ENCODE assay signal across 1 cellular context in genomic region chr6:28943557-28944411, GRCh38.
TF ChIP-seq lines count a peak whose summit lies in the region.

No MANE protein-coding gene starts in this region.

TF ChIP-seq in HepG2, 621 proteins besides CTCF, POLR2A, EP300 and RAD21 (continued from another document and continues in another):
- TF ChIP-seq, protein P1, sequence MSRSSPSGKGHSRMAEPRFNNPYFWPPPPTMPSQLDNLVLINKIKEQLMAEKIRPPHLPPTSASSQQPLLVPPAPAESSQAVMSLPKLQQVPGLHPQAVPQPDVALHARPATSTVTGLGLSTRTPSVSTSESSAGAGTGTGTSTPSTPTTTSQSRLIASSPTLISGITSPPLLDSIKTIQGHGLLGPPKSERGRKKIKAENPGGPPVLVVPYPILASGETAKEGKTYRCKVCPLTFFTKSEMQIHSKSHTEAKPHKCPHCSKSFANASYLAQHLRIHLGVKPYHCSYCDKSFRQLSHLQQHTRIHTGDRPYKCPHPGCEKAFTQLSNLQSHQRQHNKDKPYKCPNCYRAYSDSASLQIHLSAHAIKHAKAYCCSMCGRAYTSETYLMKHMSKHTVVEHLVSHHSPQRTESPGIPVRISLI (CRISPR knock-in tag; IDR thresholded peaks at IDR 0.05; ENCODE audit: borderline replicate concordance) = peak; percentile 96
- no peak for TF ChIP-seq ZNF446 (CRISPR knock-in tag; IDR thresholded peaks at IDR 0.05)
- TF ChIP-seq E2F1 (CRISPR knock-in tag; IDR thresholded peaks at IDR 0.05) = no peak
- TF ChIP-seq NFKB2 (CRISPR knock-in tag; IDR thresholded peaks at IDR 0.05; ENCODE audit: borderline replicate concordance) = peak; percentile 70; the same call in 1 of the 2 replicates
- no peak for TF ChIP-seq ISX (CRISPR knock-in tag; conservative IDR thresholded peaks at IDR 0.05)
- TF ChIP-seq HOXD1 (CRISPR knock-in tag; IDR thresholded peaks at IDR 0.05) = 0 out of 2 replicates have a peak, but pooled peaks have one; percentile 43
- TF ChIP-seq TCF12 (IDR thresholded peaks at IDR 0.05) = no peak
- 0 out of 2 replicates have a peak, but pooled peaks have one; percentile 20 for TF ChIP-seq TCF12 (CRISPR knock-in tag; IDR thresholded peaks at IDR 0.05)
- no peak; the same call in 1 of the 2 replicates for TF ChIP-seq GFI1 (CRISPR knock-in tag; IDR thresholded peaks at IDR 0.05; ENCODE audit: borderline replicate concordance)
- no peak for TF ChIP-seq BHLHE40 (IDR thresholded peaks at IDR 0.05; ENCODE audit: low read length)
- TF ChIP-seq ZNF816 (CRISPR knock-in tag; IDR thresholded peaks at IDR 0.05; ENCODE audit: borderline replicate concordance) = no peak
- no peak for TF ChIP-seq ZNF572 (CRISPR knock-in tag; IDR thresholded peaks at IDR 0.05)
- no peak; the same call in 1 of the 2 replicates for TF ChIP-seq ARID3A (IDR thresholded peaks at IDR 0.05; ENCODE audit: low read depth, low read length)
- TF ChIP-seq SP2 (CRISPR knock-in tag; IDR thresholded peaks at IDR 0.05) = peak; percentile 6; the same call in 1 of the 2 replicates
- no peak for TF ChIP-seq ZFP90 (CRISPR knock-in tag; IDR thresholded peaks at IDR 0.05; ENCODE audit: borderline replicate concordance)
- TF ChIP-seq ZNF282 (IDR thresholded peaks at IDR 0.05; ENCODE audit: partially characterized antibody) = no peak
- peak; percentile 53; the same call in 1 of the 2 replicates for TF ChIP-seq NFIC (IDR thresholded peaks at IDR 0.05; ENCODE audit: low read length)
- peak; percentile 18; the same call in 1 of the 2 replicates for TF ChIP-seq KDM3A (CRISPR knock-in tag; IDR thresholded peaks at IDR 0.05; ENCODE audit: low read depth)
- TF ChIP-seq REPIN1 (CRISPR knock-in tag; IDR thresholded peaks at IDR 0.05; ENCODE audit: borderline replicate concordance, low read depth) = peak; percentile 86; the same call in 1 of the 2 replicates
- TF ChIP-seq ZNF619 (CRISPR knock-in tag; IDR thresholded peaks at IDR 0.05) = peak; percentile 7; the same call in 1 of the 2 replicates
- peak; percentile 55; the same call in 1 of the 2 replicates for TF ChIP-seq FOXA3 (CRISPR knock-in tag; IDR thresholded peaks at IDR 0.05)
- TF ChIP-seq GATAD1 (CRISPR knock-in tag; IDR thresholded peaks at IDR 0.05) = peak; percentile 51; the same call in 1 of the 2 replicates
- TF ChIP-seq ZSCAN21 (CRISPR knock-in tag; IDR thresholded peaks at IDR 0.05; ENCODE audit: borderline replicate concordance) = peak; percentile 40; the same call in 1 of the 2 replicates
- no peak for TF ChIP-seq ATF7 (IDR thresholded peaks at IDR 0.05)
- TF ChIP-seq ATF7 (CRISPR knock-in tag; IDR thresholded peaks at IDR 0.05) = 0 out of 2 replicates have a peak, but pooled peaks have one; percentile 23
- no peak for TF ChIP-seq SP140L (CRISPR knock-in tag; IDR thresholded peaks at IDR 0.05; ENCODE audit: borderline replicate concordance)
- peak; percentile 21; the same call in 1 of the 2 replicates for TF ChIP-seq ZNF335 (CRISPR knock-in tag; IDR thresholded peaks at IDR 0.05)
- TF ChIP-seq HMG20A (CRISPR knock-in tag; IDR thresholded peaks at IDR 0.05; ENCODE audit: borderline replicate concordance) = no peak
- no peak for TF ChIP-seq MAFF (IDR thresholded peaks at IDR 0.05; ENCODE audit: low read depth, low read length)
- TF ChIP-seq GMEB2 (CRISPR knock-in tag; IDR thresholded peaks at IDR 0.05; ENCODE audit: low read depth) = no peak
- TF ChIP-seq, protein P2, sequence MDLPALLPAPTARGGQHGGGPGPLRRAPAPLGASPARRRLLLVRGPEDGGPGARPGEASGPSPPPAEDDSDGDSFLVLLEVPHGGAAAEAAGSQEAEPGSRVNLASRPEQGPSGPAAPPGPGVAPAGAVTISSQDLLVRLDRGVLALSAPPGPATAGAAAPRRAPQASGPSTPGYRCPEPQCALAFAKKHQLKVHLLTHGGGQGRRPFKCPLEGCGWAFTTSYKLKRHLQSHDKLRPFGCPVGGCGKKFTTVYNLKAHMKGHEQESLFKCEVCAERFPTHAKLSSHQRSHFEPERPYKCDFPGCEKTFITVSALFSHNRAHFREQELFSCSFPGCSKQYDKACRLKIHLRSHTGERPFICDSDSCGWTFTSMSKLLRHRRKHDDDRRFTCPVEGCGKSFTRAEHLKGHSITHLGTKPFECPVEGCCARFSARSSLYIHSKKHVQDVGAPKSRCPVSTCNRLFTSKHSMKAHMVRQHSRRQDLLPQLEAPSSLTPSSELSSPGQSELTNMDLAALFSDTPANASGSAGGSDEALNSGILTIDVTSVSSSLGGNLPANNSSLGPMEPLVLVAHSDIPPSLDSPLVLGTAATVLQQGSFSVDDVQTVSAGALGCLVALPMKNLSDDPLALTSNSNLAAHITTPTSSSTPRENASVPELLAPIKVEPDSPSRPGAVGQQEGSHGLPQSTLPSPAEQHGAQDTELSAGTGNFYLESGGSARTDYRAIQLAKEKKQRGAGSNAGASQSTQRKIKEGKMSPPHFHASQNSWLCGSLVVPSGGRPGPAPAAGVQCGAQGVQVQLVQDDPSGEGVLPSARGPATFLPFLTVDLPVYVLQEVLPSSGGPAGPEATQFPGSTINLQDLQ (CRISPR knock-in tag; IDR thresholded peaks at IDR 0.05) = peak; percentile 74; the same call in 1 of the 2 replicates
- peak; percentile 66; the same call in 1 of the 2 replicates for TF ChIP-seq SNAPC2 (CRISPR knock-in tag; IDR thresholded peaks at IDR 0.05)
- no peak for TF ChIP-seq ARID2 (CRISPR knock-in tag; IDR thresholded peaks at IDR 0.05; ENCODE audit: borderline replicate concordance)
- TF ChIP-seq ZC3H4 (CRISPR knock-in tag; IDR thresholded peaks at IDR 0.05; ENCODE audit: borderline replicate concordance) = no peak
- TF ChIP-seq, protein P3, sequence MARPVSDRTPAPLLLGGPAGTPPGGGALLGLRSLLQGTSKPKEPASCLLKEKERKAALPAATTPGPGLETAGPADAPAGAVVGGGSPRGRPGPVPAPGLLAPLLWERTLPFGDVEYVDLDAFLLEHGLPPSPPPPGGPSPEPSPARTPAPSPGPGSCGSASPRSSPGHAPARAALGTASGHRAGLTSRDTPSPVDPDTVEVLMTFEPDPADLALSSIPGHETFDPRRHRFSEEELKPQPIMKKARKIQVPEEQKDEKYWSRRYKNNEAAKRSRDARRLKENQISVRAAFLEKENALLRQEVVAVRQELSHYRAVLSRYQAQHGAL (CRISPR knock-in tag; IDR thresholded peaks at IDR 0.05; ENCODE audit: not compliant biosample characterization) = peak; percentile 20
- TF ChIP-seq ZKSCAN1 (IDR thresholded peaks at IDR 0.05; ENCODE audit: low read length) = peak; percentile 72
- no peak for TF ChIP-seq ZBTB3 (CRISPR knock-in tag; IDR thresholded peaks at IDR 0.05; ENCODE audit: borderline replicate concordance, low read depth)
- 0 out of 2 replicates have a peak, but pooled peaks have one; percentile 74 for TF ChIP-seq ZSCAN12 (CRISPR knock-in tag; IDR thresholded peaks at IDR 0.05)
- peak; percentile 66; the same call in 1 of the 2 replicates for TF ChIP-seq ZKSCAN8 (CRISPR knock-in tag; IDR thresholded peaks at IDR 0.05; ENCODE audit: borderline replicate concordance)
- no peak; the same call in 1 of the 2 replicates for TF ChIP-seq KDM4B (CRISPR knock-in tag; IDR thresholded peaks at IDR 0.05)
- TF ChIP-seq FIP1L1 (IDR thresholded peaks at IDR 0.05; ENCODE audit: borderline replicate concordance, insufficient read depth, low read depth, low read length) = no peak
- TF ChIP-seq ZNF547 (CRISPR knock-in tag; IDR thresholded peaks at IDR 0.05) = no peak
- TF ChIP-seq HBP1 (CRISPR knock-in tag; IDR thresholded peaks at IDR 0.05; ENCODE audit: low read depth) = no peak
- TF ChIP-seq SOX6 (IDR thresholded peaks at IDR 0.05) = no peak
- no peak; the same call in 1 of the 2 replicates for TF ChIP-seq SOX6 (CRISPR knock-in tag; IDR thresholded peaks at IDR 0.05)
- TF ChIP-seq KIAA2018 (CRISPR knock-in tag; IDR thresholded peaks at IDR 0.05; ENCODE audit: borderline replicate concordance) = no peak
- peak; percentile 81; the same call in 1 of the 2 replicates for TF ChIP-seq NRL (CRISPR knock-in tag; IDR thresholded peaks at IDR 0.05; ENCODE audit: borderline replicate concordance)
